ENCODE assay signal across 26 cellular contexts in the genomic region with DNA sequence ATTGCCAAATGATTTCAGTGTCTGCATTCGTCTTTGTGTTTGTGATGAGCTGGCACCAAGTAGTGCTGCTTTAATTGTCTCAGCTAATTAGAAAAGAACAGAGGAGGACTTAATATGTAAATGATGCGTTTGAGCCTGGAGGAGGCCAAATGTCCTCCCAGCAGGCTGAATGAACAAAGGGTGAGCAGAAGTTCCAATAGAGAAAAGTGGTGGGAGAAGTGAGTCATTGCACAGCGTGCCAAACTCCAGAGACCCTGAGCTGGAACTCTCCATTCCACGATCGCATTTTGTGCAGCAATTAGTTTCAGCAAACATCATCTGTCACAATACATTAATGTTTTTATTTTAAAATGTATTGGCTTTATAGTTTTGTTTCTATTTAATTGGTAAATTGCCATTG. TPM values are rescaled to one million over a fixed set of nuclear protein-coding genes. Genes with fewer than 3 reads are reported as not detected.
DNase-seq lines count a peak whose midpoint lies in the region; ATAC-seq and TF ChIP-seq lines count a peak whose summit lies in the region.
"Had no signal": no experiment of that assay in that cellular context is flagged by ENCODE, and none has a peak within 500 bp of the region (broad histone marks: within the 10 kb centered on the region; RNA-seq: fewer than 3 reads in every experiment).

No MANE protein-coding gene starts in this region.

- H3K9ac ChIP-seq in H9 (ENCODE audit: extremely low read depth, insufficient read length, low read length): no peak overlapping the region
- H3K9ac ChIP-seq: GM23248 had no signal

- H3K14ac ChIP-seq in H9 (ENCODE audit: insufficient read depth, low read length): no peak overlapping the region

- H3K23me2 ChIP-seq in H9 (ENCODE audit: insufficient read length, low read depth, low read length, poor library complexity, severe bottlenecking): no peaks in the 10 kb centered on the region

- H3K4me2 ChIP-seq in H9 (ENCODE audit: insufficient read depth, insufficient read length, low read length): no peak overlapping the region

- H3K27ac Mint-ChIP-seq in H9: no peak overlapping the region

- 72% methylated on average over 5 of the region's 5 CpGs for WGBS in esophagus muscularis mucosa
- WGBS in H9 (ENCODE audit: extremely low coverage, insufficient read length, low lambda C conversion rate): no CpG with 5 or more reads among the region's 5 CpGs

- H3K9me3 Mint-ChIP-seq in H9: no peaks in the 10 kb centered on the region

- no peak overlapping the region for H2BK15ac ChIP-seq in H9 (ENCODE audit: low read depth, low read length)

- no peak overlapping the region for H2BK120ac ChIP-seq in H9 (ENCODE audit: low read depth, low read length, poor library complexity, severe bottlenecking)

- H3K4me1 Mint-ChIP-seq in H9: peaks cover 11 to 19% of the 10 kb centered on the region in 2 experiments

- no peak for TF ChIP-seq EP300 in esophagus muscularis mucosa (IDR thresholded peaks at IDR 0.05)

- no peak overlapping the region for H2AFZ ChIP-seq in H9 (ENCODE audit: low read length)
- H2AFZ ChIP-seq: GM23248 had no signal

- H4K8ac ChIP-seq in H9 (replicated peaks; ENCODE audit: insufficient read length, low read depth, low read length): no peak overlapping the region

- H2BK5ac ChIP-seq in H9 (ENCODE audit: insufficient read length, low read length): no peak overlapping the region

- H4K5ac ChIP-seq in H9 (ENCODE audit: insufficient read length, low read depth, low read length): no peak overlapping the region

- no peak for ATAC-seq in GM18511 (IDR thresholded peaks at IDR 0.05; ENCODE audit: unreplicated experiment)
- ATAC-seq: HCT116, PC-3, Right ventricle myocardium inferior, SK-N-SH treated with all-trans-retinoic acid at 6 μM for 48 hours had no signal

- no peak overlapping the region for H2BK12ac ChIP-seq in H9 (ENCODE audit: insufficient read length, low read depth, low read length)

- H3K4me1 ChIP-seq in esophagus muscularis mucosa: no peaks in the 10 kb centered on the region
- H3K4me1 ChIP-seq in H9 (ENCODE audit: insufficient read depth, low read length): peaks cover 3% of the 10 kb centered on the region; the same call in 1 of the 2 replicates
- H3K4me1 ChIP-seq: BE2C, SJCRH30 had no signal

- no peak overlapping the region for H3K4me3 Mint-ChIP-seq in H9
- H3K4me3 Mint-ChIP-seq: CD14-positive monocyte had no signal

- peaks cover 3% of the 10 kb centered on the region for H3K27me3 Mint-ChIP-seq in H9 (ENCODE audit: low read depth)

- H4K20me1 ChIP-seq in H9 (ENCODE audit: control insufficient read depth, insufficient read depth, insufficient read length): no peaks in the 10 kb centered on the region

- no peak overlapping the region for H2AK5ac ChIP-seq in H9 (ENCODE audit: insufficient read length, low read length)

- no peak overlapping the region for H4K91ac ChIP-seq in H9 (ENCODE audit: insufficient read length, low read depth, low read length)

- no peak overlapping the region for H3K4ac ChIP-seq in H9 (ENCODE audit: low read depth, low read length)

- TF ChIP-seq CTCF in esophagus muscularis mucosa (IDR thresholded peaks at IDR 0.05) (no peak), H9 (conservative IDR thresholded peaks at IDR 0.05) (no peak)

- no peak for TF ChIP-seq POLR2A in esophagus muscularis mucosa (IDR thresholded peaks at IDR 0.05; ENCODE audit: low read depth)

- DNase-seq in DMS 273 (lab: John Stamatoyannopoulos, UW; ENCODE audit: unreplicated experiment): peak; percentile 31
- no peak for DNase-seq in DMS 273 treated with DMSO at 0.1 percent for 48 hours (lab: John Stamatoyannopoulos, UW)
- peak; percentile 13 to 69 for DNase-seq in NCI-H446 (lab: John Stamatoyannopoulos, UW)
- peak; percentile 77 for DNase-seq in esophagus muscularis mucosa (ENCODE audit: extremely low spot score)
- no peak for DNase-seq in H9
- no peak for DNase-seq in NCI-H1105 (lab: John Stamatoyannopoulos, UW)
- DNase-seq: ACHN; BE2C; DMS53; GM23248; NCI-H1048; NCI-H1436; NCI-H187; NCI-H2171 treated with DMSO at 0.1 percent for 48 hours; NCI-H345; NCI-H524 treated with DMSO at 0.1 percent for 48 hours; NK-92 treated with Interleukin-12 subunit alpha and Interleukin-12 subunit beta, amount 100 ng/mL, for 24 hours; PC-3; SJCRH30 had no signal

- H3K4me3 ChIP-seq in esophagus muscularis mucosa: no peak overlapping the region
- H3K4me3 ChIP-seq: GM23248, SJCRH30 had no signal

- no peaks in the 10 kb centered on the region for H3K79me1 ChIP-seq in H9 (ENCODE audit: insufficient read depth, low read depth, low read length, poor library complexity, severe bottlenecking)

- H3K36me3 Mint-ChIP-seq in H9 (ENCODE audit: insufficient read depth in 1 of 3, low read depth in 3 of 3): no peaks in the 10 kb centered on the region
- H3K36me3 Mint-ChIP-seq: CD14-positive monocyte had no signal

- H3K18ac ChIP-seq in H9 (ENCODE audit: insufficient read length, low read depth, low read length): no peak overlapping the region

- no peaks in the 10 kb centered on the region for H3K36me3 ChIP-seq in esophagus muscularis mucosa
- H3K36me3 ChIP-seq: BE2C, SJCRH30 had no signal

- H3K23ac ChIP-seq in H9 (ENCODE audit: insufficient read length, low read depth, low read length): no peak overlapping the region

- no peaks in the 10 kb centered on the region for H3K79me2 ChIP-seq in H9 (ENCODE audit: insufficient read depth, low read length)

- no peak overlapping the region for H3K56ac ChIP-seq in H9 (ENCODE audit: insufficient read length, low read depth, low read length)

- no peak overlapping the region for H3T11ph ChIP-seq in H9 (ENCODE audit: low read length)

- H3K9me3 ChIP-seq in esophagus muscularis mucosa: no peaks in the 10 kb centered on the region
- H3K9me3 ChIP-seq in H9 (ENCODE audit: control insufficient read depth, low read depth, low read length): no peaks in the 10 kb centered on the region
- H3K9me3 ChIP-seq: BE2C, SJCRH30 had no signal

- H2BK20ac ChIP-seq in H9 (ENCODE audit: low read depth, low read length, poor library complexity, severe bottlenecking): no peak overlapping the region

- intact Hi-C loops in esophagus muscularis mucosa (cut with DNase I): no loop called here

- no peaks in the 10 kb centered on the region for H3K27me3 ChIP-seq in esophagus muscularis mucosa
- no peaks in the 10 kb centered on the region for H3K27me3 ChIP-seq in H9 (ENCODE audit: insufficient read depth, low read length)
- H3K27me3 ChIP-seq: BE2C had no signal

- no peak overlapping the region for H3K27ac ChIP-seq in esophagus muscularis mucosa (replicated peaks in 1 of 4)
- H3K27ac ChIP-seq in H9 (ENCODE audit: insufficient read length, low read depth, low read length): no peak overlapping the region
- H3K27ac ChIP-seq: 22Rv1, GM23248, SJCRH30 had no signal

RNA-seq across cellular contexts. Expression of a gene that starts 17.9 kb away (rescaled TPM):
- not detected for total RNA-seq in esophagus muscularis mucosa
- total RNA-seq in H9 (2021): 0.75 and 0.96 TPM in 2 replicates
- total RNA-seq: Daoy, GM23248, PC-3, Right ventricle myocardium inferior, SJCRH30 had no signal

RNA-seq across cellular contexts. Expression of a gene that starts 36.2 kb away (rescaled TPM):
- 10 to 100 TPM; 36.5 to 54.2 (median 41.2) TPM for total RNA-seq in esophagus muscularis mucosa
- total RNA-seq in H9 (2021): 38.1 and 41.1 TPM in 2 replicates

RNA-seq across cellular contexts. Expression of a gene that starts 56.5 kb away (rescaled TPM):
- total RNA-seq in esophagus muscularis mucosa: 10 to 100 TPM; 16.6 to 20.0 (median 19.2) TPM
- 36.3 and 36.4 TPM in 2 replicates for total RNA-seq in H9 (2021)

Comparison
In these comparisons a context has a peak if more than half of its experiments do, and no peak if none do; other contexts are left out.
1. DNase-seq: peak in DMS 273 (single experiment), NCI-H446 (2 of 2) and esophagus muscularis mucosa (single experiment); none in DMS 273 treated with DMSO at 0.1 percent for 48 hours (single experiment), H9 (single experiment) and NCI-H1105 (single experiment).